8 cellular contexts compared by ENCODE assay signal in the genomic region with DNA sequence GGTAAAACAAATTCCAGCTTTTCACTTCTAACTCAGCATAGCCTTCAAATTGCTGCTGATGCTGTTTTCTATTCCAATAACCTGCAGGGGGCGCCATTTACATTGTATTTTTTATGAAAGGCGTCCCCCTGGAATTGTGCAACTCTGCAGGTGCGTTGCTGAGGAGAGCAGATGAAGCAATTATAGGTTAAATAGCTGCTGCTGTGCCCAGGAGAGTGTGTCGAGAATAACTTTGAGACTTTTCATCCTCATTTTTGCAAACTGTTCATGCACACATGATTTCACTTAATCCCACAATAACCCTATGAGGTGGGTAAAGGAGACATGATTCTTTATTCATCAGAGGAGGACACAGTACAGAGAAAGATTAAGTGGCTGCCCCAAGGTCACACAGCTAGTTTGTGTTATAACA.
DNase-seq lines count a peak whose midpoint lies in the region; ATAC-seq lines count a peak whose summit lies in the region.

No MANE protein-coding gene starts in this region.

- no peak overlapping the region for H3K23ac ChIP-seq in mesenchymal stem cell (ENCODE audit: low read length in 2 of 2)

- no peak overlapping the region for H3K4me2 ChIP-seq in mesenchymal stem cell (ENCODE audit: low read length, poor library complexity, severe bottlenecking)

- H2BK120ac ChIP-seq in mesenchymal stem cell (ENCODE audit: low read depth, low read length): no peak overlapping the region

- H4K8ac ChIP-seq in mesenchymal stem cell (ENCODE audit: low read length): no peak overlapping the region

- no peak overlapping the region for H2AK5ac ChIP-seq in mesenchymal stem cell (ENCODE audit: low read length, severe bottlenecking)

- ATAC-seq in GM18873 (IDR thresholded peaks at IDR 0.05; ENCODE audit: low FRiP score, unreplicated experiment) (peak; percentile 66), HG03378 (IDR thresholded peaks at IDR 0.05; ENCODE audit: unreplicated experiment) (peak; percentile 86)

- H3K9ac ChIP-seq in mesenchymal stem cell (ENCODE audit: low read length): no peak overlapping the region

- H3K36me3 ChIP-seq in mesenchymal stem cell (ENCODE audit: control insufficient read depth in 1 of 2, insufficient read depth in 2 of 2, low read depth in 1 of 2, low read length in 2 of 2): no peaks in the 10 kb centered on the region

- H3K18ac ChIP-seq in mesenchymal stem cell (ENCODE audit: low read depth in 1 of 2, low read length in 2 of 2): no peak overlapping the region

- H3K4me1 ChIP-seq in mesenchymal stem cell (ENCODE audit: control insufficient read depth, insufficient read depth, low read depth, low read length): peaks cover 11% of the 10 kb centered on the region

- H3K27me3 ChIP-seq in mesenchymal stem cell (ENCODE audit: control insufficient read depth in 1 of 2, insufficient read depth in 1 of 2, low read length in 2 of 2): no peaks in the 10 kb centered on the region

- no peak overlapping the region for H4K91ac ChIP-seq in mesenchymal stem cell (ENCODE audit: low read length)

- H3K4me3 ChIP-seq in mesenchymal stem cell (ENCODE audit: insufficient read depth in 1 of 2, low read depth in 1 of 2, low read length in 2 of 2): no peak overlapping the region

- H2BK5ac ChIP-seq in mesenchymal stem cell (ENCODE audit: low read depth, low read length, poor library complexity, severe bottlenecking): no peak overlapping the region

- H2BK15ac ChIP-seq in mesenchymal stem cell (ENCODE audit: low read depth, poor library complexity, severe bottlenecking): no peak overlapping the region

- no peak overlapping the region for H2AFZ ChIP-seq in mesenchymal stem cell (ENCODE audit: low read depth, low read length)

- no peak overlapping the region for H3K4ac ChIP-seq in mesenchymal stem cell (ENCODE audit: low read depth in 1 of 2, low read length in 2 of 2)

- no peaks in the 10 kb centered on the region for H3K9me3 ChIP-seq in mesenchymal stem cell (ENCODE audit: control insufficient read depth, low read length)

- no peak overlapping the region for H3K14ac ChIP-seq in mesenchymal stem cell (ENCODE audit: low read length in 2 of 2)

- peak overlapping the region; percentile 52 for H3K27ac ChIP-seq in mesenchymal stem cell (ENCODE audit: low read length, poor library complexity, severe bottlenecking)

- DNase-seq in AML-193 (lab: John Stamatoyannopoulos, UW) (peak; percentile 18 to 39), NCI-H446 treated with DMSO at 0.1 percent for 48 hours (lab: John Stamatoyannopoulos, UW) (peak; percentile 28), dermis blood vessel endothelial cell (peak; percentile 81), mesenchymal stem cell (peak; percentile 66)
- peak; percentile 77 for DNase-seq in activated CD4-positive, alpha-beta T cell treated with anti-CD3 and anti-CD28 coated beads for 48 hours
- peak; percentile 40 to 44 for DNase-seq in stimulated activated CD8-positive, alpha-beta memory T cell treated with anti-CD3 and anti-CD28 coated beads, Interleukin-2, amount 100 ng/mL, for 48 hours (ENCODE audit: low read depth in 2 of 2)

- no peaks in the 10 kb centered on the region for H3K79me1 ChIP-seq in mesenchymal stem cell (replicated peaks; ENCODE audit: low read length, poor library complexity, severe bottlenecking)

- WGBS in mesenchymal stem cell: 2% methylated on average over 3 of the region's 4 CpGs

- no peak overlapping the region for H2BK12ac ChIP-seq in mesenchymal stem cell (ENCODE audit: low read length in 2 of 2)

Comparison
In these comparisons a context has a peak if more than half of its experiments do, and no peak if none do; other contexts are left out.
1. DNase-seq: peak in every context shown above with its lines; median percentile 81 in dermis blood vessel endothelial cell; 77 in activated CD4-positive, alpha-beta T cell treated with anti-CD3 and anti-CD28 coated beads for 48 hours; 66 in mesenchymal stem cell; 42 in stimulated activated CD8-positive, alpha-beta memory T cell treated with anti-CD3 and anti-CD28 coated beads, Interleukin-2, amount 100 ng/mL, for 48 hours; 28 in AML-193; 28 in NCI-H446 treated with DMSO at 0.1 percent for 48 hours.